1 cellular context compared by ENCODE assay signal in the genomic region with DNA sequence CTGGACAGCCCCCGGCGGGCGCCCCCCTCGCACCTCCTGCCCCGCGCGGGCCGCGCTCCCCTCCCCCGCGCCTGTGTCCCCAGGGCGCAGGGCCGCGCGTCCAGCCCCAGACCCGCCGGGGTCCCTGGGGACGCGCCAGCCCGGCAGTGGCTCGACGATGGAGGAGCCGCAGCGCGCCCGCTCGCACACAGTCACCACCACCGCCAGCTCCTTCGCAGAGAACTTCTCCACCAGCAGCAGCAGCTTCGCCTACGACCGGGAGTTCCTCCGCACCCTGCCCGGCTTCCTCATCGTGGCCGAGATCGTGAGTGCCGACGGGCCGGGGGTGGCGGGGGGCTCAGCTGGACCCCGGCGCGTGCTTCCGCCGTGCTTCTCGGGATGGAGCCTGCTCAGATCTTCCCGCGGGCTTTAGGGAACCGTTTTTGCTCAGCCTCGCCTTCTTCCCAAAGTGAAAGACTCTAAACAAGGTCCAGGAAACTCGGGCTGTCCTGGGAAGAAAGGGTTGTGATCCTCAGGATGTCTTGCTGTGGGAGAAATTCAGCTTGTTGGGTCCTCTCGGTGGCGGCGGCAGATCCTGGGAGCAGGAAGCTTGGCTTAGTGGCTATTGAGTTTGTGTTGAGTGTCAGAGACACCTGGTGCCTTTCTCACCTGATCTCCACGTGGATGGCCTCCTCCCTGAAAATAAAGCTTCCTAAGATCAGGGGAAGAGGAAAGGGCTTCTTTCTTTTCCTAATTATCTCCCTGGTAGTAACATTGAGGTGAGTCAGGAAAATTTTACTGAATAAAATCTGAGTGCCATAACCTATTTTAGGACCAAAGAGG.
TF ChIP-seq lines count a peak whose summit lies in the region.

No MANE protein-coding gene starts in this region.

TF ChIP-seq in GM23338, 12 proteins besides CTCF, POLR2A, EP300 and RAD21 (continued from another document):
- TF ChIP-seq, protein P1, sequence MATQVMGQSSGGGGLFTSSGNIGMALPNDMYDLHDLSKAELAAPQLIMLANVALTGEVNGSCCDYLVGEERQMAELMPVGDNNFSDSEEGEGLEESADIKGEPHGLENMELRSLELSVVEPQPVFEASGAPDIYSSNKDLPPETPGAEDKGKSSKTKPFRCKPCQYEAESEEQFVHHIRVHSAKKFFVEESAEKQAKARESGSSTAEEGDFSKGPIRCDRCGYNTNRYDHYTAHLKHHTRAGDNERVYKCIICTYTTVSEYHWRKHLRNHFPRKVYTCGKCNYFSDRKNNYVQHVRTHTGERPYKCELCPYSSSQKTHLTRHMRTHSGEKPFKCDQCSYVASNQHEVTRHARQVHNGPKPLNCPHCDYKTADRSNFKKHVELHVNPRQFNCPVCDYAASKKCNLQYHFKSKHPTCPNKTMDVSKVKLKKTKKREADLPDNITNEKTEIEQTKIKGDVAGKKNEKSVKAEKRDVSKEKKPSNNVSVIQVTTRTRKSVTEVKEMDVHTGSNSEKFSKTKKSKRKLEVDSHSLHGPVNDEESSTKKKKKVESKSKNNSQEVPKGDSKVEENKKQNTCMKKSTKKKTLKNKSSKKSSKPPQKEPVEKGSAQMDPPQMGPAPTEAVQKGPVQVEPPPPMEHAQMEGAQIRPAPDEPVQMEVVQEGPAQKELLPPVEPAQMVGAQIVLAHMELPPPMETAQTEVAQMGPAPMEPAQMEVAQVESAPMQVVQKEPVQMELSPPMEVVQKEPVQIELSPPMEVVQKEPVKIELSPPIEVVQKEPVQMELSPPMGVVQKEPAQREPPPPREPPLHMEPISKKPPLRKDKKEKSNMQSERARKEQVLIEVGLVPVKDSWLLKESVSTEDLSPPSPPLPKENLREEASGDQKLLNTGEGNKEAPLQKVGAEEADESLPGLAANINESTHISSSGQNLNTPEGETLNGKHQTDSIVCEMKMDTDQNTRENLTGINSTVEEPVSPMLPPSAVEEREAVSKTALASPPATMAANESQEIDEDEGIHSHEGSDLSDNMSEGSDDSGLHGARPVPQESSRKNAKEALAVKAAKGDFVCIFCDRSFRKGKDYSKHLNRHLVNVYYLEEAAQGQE (IDR thresholded peaks at IDR 0.05; ENCODE audit: unreplicated experiment), result no peak
- TF ChIP-seq STAT1 (IDR thresholded peaks at IDR 0.05; ENCODE audit: unreplicated experiment), result no peak
- TF ChIP-seq, protein P2, sequence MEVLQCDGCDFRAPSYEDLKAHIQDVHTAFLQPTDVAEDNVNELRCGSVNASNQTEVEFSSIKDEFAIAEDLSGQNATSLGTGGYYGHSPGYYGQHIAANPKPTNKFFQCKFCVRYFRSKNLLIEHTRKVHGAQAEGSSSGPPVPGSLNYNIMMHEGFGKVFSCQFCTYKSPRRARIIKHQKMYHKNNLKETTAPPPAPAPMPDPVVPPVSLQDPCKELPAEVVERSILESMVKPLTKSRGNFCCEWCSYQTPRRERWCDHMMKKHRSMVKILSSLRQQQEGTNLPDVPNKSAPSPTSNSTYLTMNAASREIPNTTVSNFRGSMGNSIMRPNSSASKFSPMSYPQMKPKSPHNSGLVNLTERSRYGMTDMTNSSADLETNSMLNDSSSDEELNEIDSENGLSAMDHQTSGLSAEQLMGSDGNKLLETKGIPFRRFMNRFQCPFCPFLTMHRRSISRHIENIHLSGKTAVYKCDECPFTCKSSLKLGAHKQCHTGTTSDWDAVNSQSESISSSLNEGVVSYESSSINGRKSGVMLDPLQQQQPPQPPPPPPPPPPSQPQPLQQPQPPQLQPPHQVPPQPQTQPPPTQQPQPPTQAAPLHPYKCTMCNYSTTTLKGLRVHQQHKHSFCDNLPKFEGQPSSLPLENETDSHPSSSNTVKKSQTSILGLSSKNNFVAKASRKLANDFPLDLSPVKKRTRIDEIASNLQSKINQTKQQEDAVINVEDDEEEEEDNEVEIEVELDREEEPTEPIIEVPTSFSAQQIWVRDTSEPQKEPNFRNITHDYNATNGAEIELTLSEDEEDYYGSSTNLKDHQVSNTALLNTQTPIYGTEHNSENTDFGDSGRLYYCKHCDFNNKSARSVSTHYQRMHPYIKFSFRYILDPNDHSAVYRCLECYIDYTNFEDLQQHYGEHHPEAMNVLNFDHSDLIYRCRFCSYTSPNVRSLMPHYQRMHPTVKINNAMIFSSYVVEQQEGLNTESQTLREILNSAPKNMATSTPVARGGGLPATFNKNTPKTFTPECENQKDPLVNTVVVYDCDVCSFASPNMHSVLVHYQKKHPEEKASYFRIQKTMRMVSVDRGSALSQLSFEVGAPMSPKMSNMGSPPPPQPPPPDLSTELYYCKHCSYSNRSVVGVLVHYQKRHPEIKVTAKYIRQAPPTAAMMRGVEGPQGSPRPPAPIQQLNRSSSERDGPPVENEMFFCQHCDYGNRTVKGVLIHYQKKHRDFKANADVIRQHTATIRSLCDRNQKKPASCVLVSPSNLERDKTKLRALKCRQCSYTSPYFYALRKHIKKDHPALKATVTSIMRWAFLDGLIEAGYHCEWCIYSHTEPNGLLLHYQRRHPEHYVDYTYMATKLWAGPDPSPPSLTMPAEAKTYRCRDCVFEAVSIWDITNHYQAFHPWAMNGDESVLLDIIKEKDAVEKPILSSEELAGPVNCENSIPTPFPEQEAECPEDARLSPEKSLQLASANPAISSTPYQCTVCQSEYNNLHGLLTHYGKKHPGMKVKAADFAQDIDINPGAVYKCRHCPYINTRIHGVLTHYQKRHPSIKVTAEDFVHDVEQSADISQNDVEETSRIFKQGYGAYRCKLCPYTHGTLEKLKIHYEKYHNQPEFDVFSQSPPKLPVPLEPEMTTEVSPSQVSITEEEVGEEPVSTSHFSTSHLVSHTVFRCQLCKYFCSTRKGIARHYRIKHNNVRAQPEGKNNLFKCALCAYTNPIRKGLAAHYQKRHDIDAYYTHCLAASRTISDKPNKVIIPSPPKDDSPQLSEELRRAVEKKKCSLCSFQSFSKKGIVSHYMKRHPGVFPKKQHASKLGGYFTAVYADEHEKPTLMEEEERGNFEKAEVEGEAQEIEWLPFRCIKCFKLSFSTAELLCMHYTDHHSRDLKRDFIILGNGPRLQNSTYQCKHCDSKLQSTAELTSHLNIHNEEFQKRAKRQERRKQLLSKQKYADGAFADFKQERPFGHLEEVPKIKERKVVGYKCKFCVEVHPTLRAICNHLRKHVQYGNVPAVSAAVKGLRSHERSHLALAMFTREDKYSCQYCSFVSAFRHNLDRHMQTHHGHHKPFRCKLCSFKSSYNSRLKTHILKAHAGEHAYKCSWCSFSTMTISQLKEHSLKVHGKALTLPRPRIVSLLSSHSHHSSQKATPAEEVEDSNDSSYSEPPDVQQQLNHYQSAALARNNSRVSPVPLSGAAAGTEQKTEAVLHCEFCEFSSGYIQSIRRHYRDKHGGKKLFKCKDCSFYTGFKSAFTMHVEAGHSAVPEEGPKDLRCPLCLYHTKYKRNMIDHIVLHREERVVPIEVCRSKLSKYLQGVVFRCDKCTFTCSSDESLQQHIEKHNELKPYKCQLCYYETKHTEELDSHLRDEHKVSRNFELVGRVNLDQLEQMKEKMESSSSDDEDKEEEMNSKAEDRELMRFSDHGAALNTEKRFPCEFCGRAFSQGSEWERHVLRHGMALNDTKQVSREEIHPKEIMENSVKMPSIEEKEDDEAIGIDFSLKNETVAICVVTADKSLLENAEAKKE (CRISPR knock-in tag; IDR thresholded peaks at IDR 0.05), result no peak
